Comparison of ENCODE assay signal across 24 cellular contexts in the genomic region with DNA sequence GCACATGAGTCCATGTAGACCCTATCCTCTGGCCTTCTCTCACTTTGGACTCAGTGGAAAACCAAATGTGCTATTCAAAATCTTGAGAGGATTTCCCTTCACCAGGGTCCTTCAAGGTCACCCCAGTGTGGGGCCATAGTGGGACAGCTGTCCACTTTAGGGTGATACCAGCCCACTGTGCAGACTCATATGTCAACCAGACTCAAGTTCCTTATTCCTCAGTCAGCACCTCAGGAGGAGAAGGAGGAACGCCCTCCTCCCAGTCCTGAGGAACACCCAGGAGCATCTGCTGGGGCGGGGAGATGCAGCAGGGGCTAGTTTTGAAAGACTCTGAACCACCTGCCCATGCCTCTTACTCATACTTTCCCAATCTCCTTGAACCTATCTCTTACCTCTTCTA.
DNase-seq lines count a peak whose midpoint lies in the region; ATAC-seq, FAIRE-seq and TF ChIP-seq lines count a peak whose summit lies in the region.
"Had no signal": no experiment of that assay in that cellular context is flagged by ENCODE, and none has a peak within 500 bp of the region (broad histone marks: within the 10 kb centered on the region; RNA-seq: fewer than 3 reads in every experiment).

No MANE protein-coding gene starts in this region.

- H3K9me3 ChIP-seq in kidney (ENCODE audit: control insufficient read depth in 1 of 2, low read length in 2 of 2), result no peaks in the 10 kb centered on the region
- H3K9me3 ChIP-seq in spleen, result no peaks in the 10 kb centered on the region
- H3K9me3 ChIP-seq: MG63 had no signal

- H3K27me3 Mint-ChIP-seq in activated T-cell treated with anti-CD3 and anti-CD28 coated beads, Interleukin-2, amount 50 U/mL, for 24 hours, result peaks cover 15% of the 10 kb centered on the region
- H3K27me3 Mint-ChIP-seq in activated T-cell treated with anti-CD3 and anti-CD28 coated beads, Interleukin-2, amount 50 U/mL, for 72 hours (ENCODE audit: low read depth), result peaks cover 5% of the 10 kb centered on the region

- H3K36me3 ChIP-seq in kidney (ENCODE audit: control insufficient read depth in 1 of 2, insufficient read depth in 2 of 2, low read length in 2 of 2) (no peaks in the 10 kb centered on the region), spleen (no peaks in the 10 kb centered on the region)
- H3K36me3 ChIP-seq: MG63 had no signal

- DNase-seq in activated T-cell treated with anti-CD3 and anti-CD28 coated beads, Interleukin-2, amount 50 U/mL, for 24 hours, result peak; percentile 7
- DNase-seq in activated T-cell treated with anti-CD3 and anti-CD28 coated beads, Interleukin-2, amount 50 U/mL, for 72 hours, result no peak
- peak; percentile 30 for DNase-seq in NCI-H69 (lab: John Stamatoyannopoulos, UW)
- DNase-seq in kidney, result peak; percentile 20
- peak; percentile 46 for DNase-seq in spleen
- DNase-seq in NCI-H1436 (lab: John Stamatoyannopoulos, UW), result no peak
- DNase-seq in stimulated activated CD4-positive, alpha-beta T cell treated with anti-CD3 and anti-CD28 coated beads, Interleukin-12 subunit alpha, Interleukin-12 subunit beta, amount 100 ng/mL, for 4 hours, result no peak
- DNase-seq: 8988T, ACHN, Calu3, DMS153, DND-41, IMR-90, KG1, MG63, NCI-H1105 treated with DMSO at 0.1 percent for 48 hours, NCI-H2227 treated with DMSO at 0.1 percent for 48 hours, NCI-H526 treated with DMSO at 0.1 percent for 48 hours, SHP77 had no signal

- H3K4me1 ChIP-seq in kidney (ENCODE audit: control insufficient read depth in 1 of 2, insufficient read depth in 1 of 2, low read depth in 1 of 2, low read length in 2 of 2) (no peaks in the 10 kb centered on the region), spleen (peaks cover 2 to 19% (median 6%) of the 10 kb centered on the region in 6 donors)

- H3K4me3 ChIP-seq in kidney (ENCODE audit: low read length in 2 of 2) (no peak overlapping the region), spleen (no peak overlapping the region)
- H3K4me3 ChIP-seq: MG63 had no signal

- 72 to 84% (median 76%) methylated on average over 2 of the region's 2 CpGs for WGBS in spleen, 5 donors

- no peak overlapping the region for H3K9ac ChIP-seq in kidney (ENCODE audit: low read length in 2 of 2)

- TF ChIP-seq CTCF in kidney (IDR thresholded peaks at IDR 0.05; ENCODE audit: borderline replicate concordance, extremely low read depth, insufficient read depth), result no peak
- TF ChIP-seq CTCF in spleen (IDR thresholded peaks at IDR 0.05 in 8 of 11, conservative IDR thresholded peaks at IDR 0.05 in 3 of 11), result no peak

- H3K27ac ChIP-seq in kidney (ENCODE audit: low read depth in 2 of 2, low read length in 2 of 2) (no peak overlapping the region), spleen (no peak overlapping the region)
- H3K27ac ChIP-seq: RWPE1 had no signal

- FAIRE-seq in kidney (lab: Jason Lieb, UNC), result no peak
- FAIRE-seq: GM12892, GM18507, H54 had no signal

- no peaks in the 10 kb centered on the region for H3K36me3 Mint-ChIP-seq in activated T-cell treated with anti-CD3 and anti-CD28 coated beads, Interleukin-2, amount 50 U/mL, for 24 hours (ENCODE audit: low read depth)
- no peaks in the 10 kb centered on the region for H3K36me3 Mint-ChIP-seq in activated T-cell treated with anti-CD3 and anti-CD28 coated beads, Interleukin-2, amount 50 U/mL, for 72 hours (ENCODE audit: insufficient read depth in 2 of 2)

- H3K27ac Mint-ChIP-seq in activated T-cell treated with anti-CD3 and anti-CD28 coated beads, Interleukin-2, amount 50 U/mL, for 24 hours, result no peak overlapping the region
- no peak overlapping the region for H3K27ac Mint-ChIP-seq in activated T-cell treated with anti-CD3 and anti-CD28 coated beads, Interleukin-2, amount 50 U/mL, for 72 hours

- no peak overlapping the region for H3K4me3 Mint-ChIP-seq in activated T-cell treated with anti-CD3 and anti-CD28 coated beads, Interleukin-2, amount 50 U/mL, for 24 hours
- H3K4me3 Mint-ChIP-seq in activated T-cell treated with anti-CD3 and anti-CD28 coated beads, Interleukin-2, amount 50 U/mL, for 72 hours, result no peak overlapping the region

- no peak for TF ChIP-seq POLR2A in spleen (IDR thresholded peaks at IDR 0.05)

- no peaks in the 10 kb centered on the region for H3K9me3 Mint-ChIP-seq in activated T-cell treated with anti-CD3 and anti-CD28 coated beads, Interleukin-2, amount 50 U/mL, for 24 hours
- no peaks in the 10 kb centered on the region for H3K9me3 Mint-ChIP-seq in activated T-cell treated with anti-CD3 and anti-CD28 coated beads, Interleukin-2, amount 50 U/mL, for 72 hours

- H3K27me3 ChIP-seq in spleen (replicated peaks in 1 of 7), result peaks cover 0 to 73% (median 9%) of the 10 kb centered on the region in 7 donors
- H3K27me3 ChIP-seq: MG63 had no signal

- H3K4me1 Mint-ChIP-seq in activated T-cell treated with anti-CD3 and anti-CD28 coated beads, Interleukin-2, amount 50 U/mL, for 24 hours (ENCODE audit: low read depth), result peaks cover 2% of the 10 kb centered on the region
- H3K4me1 Mint-ChIP-seq in activated T-cell treated with anti-CD3 and anti-CD28 coated beads, Interleukin-2, amount 50 U/mL, for 72 hours (ENCODE audit: low read depth), result no peaks in the 10 kb centered on the region

- no peak for ATAC-seq in activated T-cell treated with anti-CD3 and anti-CD28 coated beads, Interleukin-2, amount 50 U/mL, for 72 hours (replicated peaks in 1 of 2)
- ATAC-seq in GM18498 (IDR thresholded peaks at IDR 0.05; ENCODE audit: unreplicated experiment), result no peak

- intact Hi-C loops in kidney (cut with DNase I) (no loop called here), spleen (cut with DNase I; ENCODE audit: low total_unique reads) (loop anchor here (5.0 kb wide), 1 partner anchor 1145 kb away; the partner anchor contains the start of gene PTPRU)

Comparison
In these comparisons a context has a peak if more than half of its experiments do, and no peak if none do; other contexts are left out.
1. DNase-seq: peak in activated T-cell treated with anti-CD3 and anti-CD28 coated beads, Interleukin-2, amount 50 U/mL, for 24 hours (single experiment), NCI-H69 (single experiment), kidney (single experiment) and spleen (single experiment); none in activated T-cell treated with anti-CD3 and anti-CD28 coated beads, Interleukin-2, amount 50 U/mL, for 72 hours (0 of 2), NCI-H1436 (single experiment) and stimulated activated CD4-positive, alpha-beta T cell treated with anti-CD3 and anti-CD28 coated beads, Interleukin-12 subunit alpha, Interleukin-12 subunit beta, amount 100 ng/mL, for 4 hours (single experiment).